Comparison of ENCODE assay signal across 1 cellular context in the genomic region with DNA sequence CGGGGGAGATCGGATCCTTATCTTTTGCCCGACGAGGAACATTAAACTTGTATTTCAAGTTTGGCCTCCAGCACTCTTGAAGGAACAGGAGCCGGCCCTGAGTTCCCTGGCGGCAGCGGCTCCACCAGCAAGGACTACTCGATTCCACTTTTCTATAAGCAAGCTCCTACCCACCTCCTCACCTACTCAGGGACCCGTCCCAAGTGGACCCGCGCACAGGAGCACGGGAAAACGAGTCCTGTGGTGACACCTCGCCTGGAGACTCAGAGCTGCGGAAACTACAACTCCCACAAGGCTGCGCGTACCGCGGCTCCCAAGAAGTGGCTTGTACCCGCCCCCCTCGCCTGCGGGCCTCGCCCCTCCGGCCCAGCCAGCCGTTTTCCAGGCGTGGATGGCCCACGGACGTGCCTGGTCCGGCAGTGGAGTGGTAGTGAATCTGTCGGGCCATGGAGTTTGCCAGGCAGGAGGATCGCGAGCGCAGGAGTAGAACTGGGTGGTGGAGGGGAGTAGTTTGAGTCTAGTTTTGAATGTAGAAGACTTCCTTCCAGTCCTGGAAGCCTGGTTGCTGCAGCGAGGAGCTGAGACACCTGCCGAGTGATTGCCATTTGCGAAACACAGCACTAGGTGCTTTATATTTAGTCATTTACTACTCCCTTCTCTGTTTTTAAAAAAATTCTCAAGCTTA.
TF ChIP-seq lines count a peak whose summit lies in the region.

Gene ACP6, minus strand, starts transcription at position 206 of the 685 bp plus-strand sequence. CDS start 476 bp downstream, outside the sequence.

TF ChIP-seq in HepG2, 621 proteins besides CTCF, POLR2A, EP300 and RAD21 (continued from another document and continues in another):
- TF ChIP-seq HOXA3 (CRISPR knock-in tag; IDR thresholded peaks at IDR 0.05) (peak; percentile 71; the same call in 1 of the 2 replicates), RBAK (CRISPR knock-in tag; IDR thresholded peaks at IDR 0.05) (no peak), SMAD1 (CRISPR knock-in tag; IDR thresholded peaks at IDR 0.05; ENCODE audit: borderline replicate concordance, low read depth) (0 out of 2 replicates have a peak, but pooled peaks have one; percentile 27), IRF2 (CRISPR knock-in tag; IDR thresholded peaks at IDR 0.05) (peak; percentile 39; the same call in 1 of the 2 replicates), MED8 (CRISPR knock-in tag; IDR thresholded peaks at IDR 0.05; ENCODE audit: insufficient replicate concordance) (peak; percentile 57), ZEB1 (IDR thresholded peaks at IDR 0.05; ENCODE audit: insufficient replicate concordance, low read depth) (no peak), TEAD3 (CRISPR knock-in tag; optimal IDR thresholded peaks at IDR 0.05; ENCODE audit: borderline replicate concordance) (peak; percentile 60), ZNF768 (CRISPR knock-in tag; IDR thresholded peaks at IDR 0.05) (0 out of 2 replicates have a peak, but pooled peaks have one; percentile 47), ZNF234 (CRISPR knock-in tag; conservative IDR thresholded peaks at IDR 0.05) (no peak), WIZ (CRISPR knock-in tag; IDR thresholded peaks at IDR 0.05) (0 out of 2 replicates have a peak, but pooled peaks have one; percentile 6), SALL1 (CRISPR knock-in tag; IDR thresholded peaks at IDR 0.05) (peak; percentile 39; the same call in 1 of the 2 replicates), KMT2B (CRISPR knock-in tag; IDR thresholded peaks at IDR 0.05) (peak; percentile 58; the same call in 1 of the 2 replicates), ARNT (IDR thresholded peaks at IDR 0.05) (no peak), YEATS2 (CRISPR knock-in tag; IDR thresholded peaks at IDR 0.05; ENCODE audit: borderline replicate concordance) (peak; percentile 40; the same call in 1 of the 2 replicates), HIVEP1 (CRISPR knock-in tag; IDR thresholded peaks at IDR 0.05) (0 out of 2 replicates have a peak, but pooled peaks have one; percentile 21), SP1 (IDR thresholded peaks at IDR 0.05) (no peak), SP1 (CRISPR knock-in tag; IDR thresholded peaks at IDR 0.05) (0 out of 2 replicates have a peak, but pooled peaks have one; percentile 46), CAMTA2 (CRISPR knock-in tag; IDR thresholded peaks at IDR 0.05; ENCODE audit: borderline replicate concordance) (peak; percentile 78; the same call in 1 of the 2 replicates), NONO (IDR thresholded peaks at IDR 0.05) (no peak), NONO (CRISPR knock-in tag; conservative IDR thresholded peaks at IDR 0.05) (peak; percentile 68; the same call in 1 of the 2 replicates), HBP1 (CRISPR knock-in tag; IDR thresholded peaks at IDR 0.05; ENCODE audit: low read depth) (peak; percentile 39; the same call in 1 of the 2 replicates), ZNF441 (CRISPR knock-in tag; IDR thresholded peaks at IDR 0.05; ENCODE audit: borderline replicate concordance) (no peak), PTBP1 (IDR thresholded peaks at IDR 0.05; ENCODE audit: low read depth, low read length, poor library complexity, severe bottlenecking) (peak; percentile 41), GATAD2A (CRISPR knock-in tag; IDR thresholded peaks at IDR 0.05) (peak; percentile 79), SP4 (CRISPR knock-in tag; IDR thresholded peaks at IDR 0.05) (peak; percentile 66), TSC22D2 (CRISPR knock-in tag; IDR thresholded peaks at IDR 0.05; ENCODE audit: borderline replicate concordance) (no peak), ZNF34 (CRISPR knock-in tag; IDR thresholded peaks at IDR 0.05; ENCODE audit: borderline replicate concordance) (no peak), BCL6 (CRISPR knock-in tag; IDR thresholded peaks at IDR 0.05) (peak; percentile 9; the same call in 1 of the 2 replicates), FOXC1 (CRISPR knock-in tag; IDR thresholded peaks at IDR 0.05; ENCODE audit: borderline replicate concordance) (no peak), ZHX1 (CRISPR knock-in tag; IDR thresholded peaks at IDR 0.05; ENCODE audit: low read depth) (no peak), SP2 (CRISPR knock-in tag; IDR thresholded peaks at IDR 0.05) (0 out of 2 replicates have a peak, but pooled peaks have one; percentile 32), YY1 (IDR thresholded peaks at IDR 0.05; ENCODE audit: insufficient read depth, insufficient replicate concordance, low read depth, low read length) (peak; percentile 59), HCFC1 (IDR thresholded peaks at IDR 0.05; ENCODE audit: low read depth, low read length) (peak; percentile 94), KLF16 (CRISPR knock-in tag; IDR thresholded peaks at IDR 0.05) (peak in 1 of 2 experiments; percentile 55; a peak in 1 of 4 replicates), RBM39 (IDR thresholded peaks at IDR 0.05; ENCODE audit: low read depth, low read length, poor library complexity, severe bottlenecking) (peak; percentile 26), ZSCAN31 (CRISPR knock-in tag; IDR thresholded peaks at IDR 0.05; ENCODE audit: low read depth) (no peak), SPEN (CRISPR knock-in tag; IDR thresholded peaks at IDR 0.05; ENCODE audit: low read depth) (0 out of 2 replicates have a peak, but pooled peaks have one; percentile 71)
- TF ChIP-seq, protein P1, sequence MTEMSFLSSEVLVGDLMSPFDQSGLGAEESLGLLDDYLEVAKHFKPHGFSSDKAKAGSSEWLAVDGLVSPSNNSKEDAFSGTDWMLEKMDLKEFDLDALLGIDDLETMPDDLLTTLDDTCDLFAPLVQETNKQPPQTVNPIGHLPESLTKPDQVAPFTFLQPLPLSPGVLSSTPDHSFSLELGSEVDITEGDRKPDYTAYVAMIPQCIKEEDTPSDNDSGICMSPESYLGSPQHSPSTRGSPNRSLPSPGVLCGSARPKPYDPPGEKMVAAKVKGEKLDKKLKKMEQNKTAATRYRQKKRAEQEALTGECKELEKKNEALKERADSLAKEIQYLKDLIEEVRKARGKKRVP (CRISPR knock-in tag; IDR thresholded peaks at IDR 0.05): no peak
- TF ChIP-seq, protein P2, sequence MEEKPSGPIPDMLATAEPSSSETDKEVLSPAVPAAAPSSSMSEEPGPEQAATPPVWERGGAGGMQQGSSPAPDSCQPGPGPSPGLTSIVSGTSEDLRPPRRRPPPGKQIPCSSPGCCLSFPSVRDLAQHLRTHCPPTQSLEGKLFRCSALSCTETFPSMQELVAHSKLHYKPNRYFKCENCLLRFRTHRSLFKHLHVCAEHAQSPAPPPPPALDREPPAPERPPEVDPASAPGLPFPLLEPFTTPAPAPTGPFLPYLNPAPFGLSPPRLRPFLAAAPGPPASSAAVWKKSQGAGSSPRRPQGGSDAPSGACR (CRISPR knock-in tag; IDR thresholded peaks at IDR 0.05): peak; percentile 96
- TF ChIP-seq, protein P3, sequence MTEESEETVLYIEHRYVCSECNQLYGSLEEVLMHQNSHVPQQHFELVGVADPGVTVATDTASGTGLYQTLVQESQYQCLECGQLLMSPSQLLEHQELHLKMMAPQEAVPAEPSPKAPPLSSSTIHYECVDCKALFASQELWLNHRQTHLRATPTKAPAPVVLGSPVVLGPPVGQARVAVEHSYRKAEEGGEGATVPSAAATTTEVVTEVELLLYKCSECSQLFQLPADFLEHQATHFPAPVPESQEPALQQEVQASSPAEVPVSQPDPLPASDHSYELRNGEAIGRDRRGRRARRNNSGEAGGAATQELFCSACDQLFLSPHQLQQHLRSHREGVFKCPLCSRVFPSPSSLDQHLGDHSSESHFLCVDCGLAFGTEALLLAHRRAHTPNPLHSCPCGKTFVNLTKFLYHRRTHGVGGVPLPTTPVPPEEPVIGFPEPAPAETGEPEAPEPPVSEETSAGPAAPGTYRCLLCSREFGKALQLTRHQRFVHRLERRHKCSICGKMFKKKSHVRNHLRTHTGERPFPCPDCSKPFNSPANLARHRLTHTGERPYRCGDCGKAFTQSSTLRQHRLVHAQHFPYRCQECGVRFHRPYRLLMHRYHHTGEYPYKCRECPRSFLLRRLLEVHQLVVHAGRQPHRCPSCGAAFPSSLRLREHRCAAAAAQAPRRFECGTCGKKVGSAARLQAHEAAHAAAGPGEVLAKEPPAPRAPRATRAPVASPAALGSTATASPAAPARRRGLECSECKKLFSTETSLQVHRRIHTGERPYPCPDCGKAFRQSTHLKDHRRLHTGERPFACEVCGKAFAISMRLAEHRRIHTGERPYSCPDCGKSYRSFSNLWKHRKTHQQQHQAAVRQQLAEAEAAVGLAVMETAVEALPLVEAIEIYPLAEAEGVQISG (CRISPR knock-in tag; IDR thresholded peaks at IDR 0.05): peak; percentile 62; the same call in 1 of the 2 replicates
- TF ChIP-seq, protein P4, sequence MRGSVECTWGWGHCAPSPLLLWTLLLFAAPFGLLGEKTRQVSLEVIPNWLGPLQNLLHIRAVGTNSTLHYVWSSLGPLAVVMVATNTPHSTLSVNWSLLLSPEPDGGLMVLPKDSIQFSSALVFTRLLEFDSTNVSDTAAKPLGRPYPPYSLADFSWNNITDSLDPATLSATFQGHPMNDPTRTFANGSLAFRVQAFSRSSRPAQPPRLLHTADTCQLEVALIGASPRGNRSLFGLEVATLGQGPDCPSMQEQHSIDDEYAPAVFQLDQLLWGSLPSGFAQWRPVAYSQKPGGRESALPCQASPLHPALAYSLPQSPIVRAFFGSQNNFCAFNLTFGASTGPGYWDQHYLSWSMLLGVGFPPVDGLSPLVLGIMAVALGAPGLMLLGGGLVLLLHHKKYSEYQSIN (CRISPR knock-in tag; IDR thresholded peaks at IDR 0.05; ENCODE audit: borderline replicate concordance): no peak
- TF ChIP-seq, protein P5, sequence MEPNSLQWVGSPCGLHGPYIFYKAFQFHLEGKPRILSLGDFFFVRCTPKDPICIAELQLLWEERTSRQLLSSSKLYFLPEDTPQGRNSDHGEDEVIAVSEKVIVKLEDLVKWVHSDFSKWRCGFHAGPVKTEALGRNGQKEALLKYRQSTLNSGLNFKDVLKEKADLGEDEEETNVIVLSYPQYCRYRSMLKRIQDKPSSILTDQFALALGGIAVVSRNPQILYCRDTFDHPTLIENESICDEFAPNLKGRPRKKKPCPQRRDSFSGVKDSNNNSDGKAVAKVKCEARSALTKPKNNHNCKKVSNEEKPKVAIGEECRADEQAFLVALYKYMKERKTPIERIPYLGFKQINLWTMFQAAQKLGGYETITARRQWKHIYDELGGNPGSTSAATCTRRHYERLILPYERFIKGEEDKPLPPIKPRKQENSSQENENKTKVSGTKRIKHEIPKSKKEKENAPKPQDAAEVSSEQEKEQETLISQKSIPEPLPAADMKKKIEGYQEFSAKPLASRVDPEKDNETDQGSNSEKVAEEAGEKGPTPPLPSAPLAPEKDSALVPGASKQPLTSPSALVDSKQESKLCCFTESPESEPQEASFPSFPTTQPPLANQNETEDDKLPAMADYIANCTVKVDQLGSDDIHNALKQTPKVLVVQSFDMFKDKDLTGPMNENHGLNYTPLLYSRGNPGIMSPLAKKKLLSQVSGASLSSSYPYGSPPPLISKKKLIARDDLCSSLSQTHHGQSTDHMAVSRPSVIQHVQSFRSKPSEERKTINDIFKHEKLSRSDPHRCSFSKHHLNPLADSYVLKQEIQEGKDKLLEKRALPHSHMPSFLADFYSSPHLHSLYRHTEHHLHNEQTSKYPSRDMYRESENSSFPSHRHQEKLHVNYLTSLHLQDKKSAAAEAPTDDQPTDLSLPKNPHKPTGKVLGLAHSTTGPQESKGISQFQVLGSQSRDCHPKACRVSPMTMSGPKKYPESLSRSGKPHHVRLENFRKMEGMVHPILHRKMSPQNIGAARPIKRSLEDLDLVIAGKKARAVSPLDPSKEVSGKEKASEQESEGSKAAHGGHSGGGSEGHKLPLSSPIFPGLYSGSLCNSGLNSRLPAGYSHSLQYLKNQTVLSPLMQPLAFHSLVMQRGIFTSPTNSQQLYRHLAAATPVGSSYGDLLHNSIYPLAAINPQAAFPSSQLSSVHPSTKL (CRISPR knock-in tag; IDR thresholded peaks at IDR 0.05): peak; percentile 40; the same call in 1 of the 2 replicates
- TF ChIP-seq, protein P6, sequence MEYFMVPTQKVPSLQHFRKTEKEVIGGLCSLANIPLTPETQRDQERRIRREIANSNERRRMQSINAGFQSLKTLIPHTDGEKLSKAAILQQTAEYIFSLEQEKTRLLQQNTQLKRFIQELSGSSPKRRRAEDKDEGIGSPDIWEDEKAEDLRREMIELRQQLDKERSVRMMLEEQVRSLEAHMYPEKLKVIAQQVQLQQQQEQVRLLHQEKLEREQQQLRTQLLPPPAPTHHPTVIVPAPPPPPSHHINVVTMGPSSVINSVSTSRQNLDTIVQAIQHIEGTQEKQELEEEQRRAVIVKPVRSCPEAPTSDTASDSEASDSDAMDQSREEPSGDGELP (IDR thresholded peaks at IDR 0.05; ENCODE audit: borderline replicate concordance, low read depth): peak; percentile 63; the same call in 1 of the 2 replicates
- TF ChIP-seq, protein P7, sequence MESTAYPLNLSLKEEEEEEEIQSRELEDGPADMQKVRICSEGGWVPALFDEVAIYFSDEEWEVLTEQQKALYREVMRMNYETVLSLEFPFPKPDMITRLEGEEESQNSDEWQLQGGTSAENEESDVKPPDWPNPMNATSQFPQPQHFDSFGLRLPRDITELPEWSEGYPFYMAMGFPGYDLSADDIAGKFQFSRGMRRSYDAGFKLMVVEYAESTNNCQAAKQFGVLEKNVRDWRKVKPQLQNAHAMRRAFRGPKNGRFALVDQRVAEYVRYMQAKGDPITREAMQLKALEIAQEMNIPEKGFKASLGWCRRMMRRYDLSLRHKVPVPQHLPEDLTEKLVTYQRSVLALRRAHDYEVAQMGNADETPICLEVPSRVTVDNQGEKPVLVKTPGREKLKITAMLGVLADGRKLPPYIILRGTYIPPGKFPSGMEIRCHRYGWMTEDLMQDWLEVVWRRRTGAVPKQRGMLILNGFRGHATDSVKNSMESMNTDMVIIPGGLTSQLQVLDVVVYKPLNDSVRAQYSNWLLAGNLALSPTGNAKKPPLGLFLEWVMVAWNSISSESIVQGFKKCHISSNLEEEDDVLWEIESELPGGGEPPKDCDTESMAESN (CRISPR knock-in tag; conservative IDR thresholded peaks at IDR 0.05): peak; percentile 61
